In genomic region chr19:33872445-33873320, GRCh38 we compare ENCODE assay signal across 1 cellular context.
TF ChIP-seq lines count a peak whose summit lies in the region.

No MANE protein-coding gene starts in this region.

TF ChIP-seq in GM23338, 12 proteins besides CTCF, POLR2A, EP300 and RAD21 (continued from another document):
- no peak for TF ChIP-seq ETS1 (IDR thresholded peaks at IDR 0.05)
- no peak for TF ChIP-seq EZH2phosphoT487 (IDR thresholded peaks at IDR 0.05; ENCODE audit: unreplicated experiment)
- no peak for TF ChIP-seq REST (IDR thresholded peaks at IDR 0.05; ENCODE audit: unreplicated experiment)
- TF ChIP-seq ZNF331 (CRISPR knock-in tag; IDR thresholded peaks at IDR 0.05; ENCODE audit: low read depth) = no peak
- TF ChIP-seq STAT1 (IDR thresholded peaks at IDR 0.05; ENCODE audit: unreplicated experiment) = no peak
- TF ChIP-seq NANOG (IDR thresholded peaks at IDR 0.05; ENCODE audit: borderline replicate concordance) = no peak
- TF ChIP-seq, protein P1, sequence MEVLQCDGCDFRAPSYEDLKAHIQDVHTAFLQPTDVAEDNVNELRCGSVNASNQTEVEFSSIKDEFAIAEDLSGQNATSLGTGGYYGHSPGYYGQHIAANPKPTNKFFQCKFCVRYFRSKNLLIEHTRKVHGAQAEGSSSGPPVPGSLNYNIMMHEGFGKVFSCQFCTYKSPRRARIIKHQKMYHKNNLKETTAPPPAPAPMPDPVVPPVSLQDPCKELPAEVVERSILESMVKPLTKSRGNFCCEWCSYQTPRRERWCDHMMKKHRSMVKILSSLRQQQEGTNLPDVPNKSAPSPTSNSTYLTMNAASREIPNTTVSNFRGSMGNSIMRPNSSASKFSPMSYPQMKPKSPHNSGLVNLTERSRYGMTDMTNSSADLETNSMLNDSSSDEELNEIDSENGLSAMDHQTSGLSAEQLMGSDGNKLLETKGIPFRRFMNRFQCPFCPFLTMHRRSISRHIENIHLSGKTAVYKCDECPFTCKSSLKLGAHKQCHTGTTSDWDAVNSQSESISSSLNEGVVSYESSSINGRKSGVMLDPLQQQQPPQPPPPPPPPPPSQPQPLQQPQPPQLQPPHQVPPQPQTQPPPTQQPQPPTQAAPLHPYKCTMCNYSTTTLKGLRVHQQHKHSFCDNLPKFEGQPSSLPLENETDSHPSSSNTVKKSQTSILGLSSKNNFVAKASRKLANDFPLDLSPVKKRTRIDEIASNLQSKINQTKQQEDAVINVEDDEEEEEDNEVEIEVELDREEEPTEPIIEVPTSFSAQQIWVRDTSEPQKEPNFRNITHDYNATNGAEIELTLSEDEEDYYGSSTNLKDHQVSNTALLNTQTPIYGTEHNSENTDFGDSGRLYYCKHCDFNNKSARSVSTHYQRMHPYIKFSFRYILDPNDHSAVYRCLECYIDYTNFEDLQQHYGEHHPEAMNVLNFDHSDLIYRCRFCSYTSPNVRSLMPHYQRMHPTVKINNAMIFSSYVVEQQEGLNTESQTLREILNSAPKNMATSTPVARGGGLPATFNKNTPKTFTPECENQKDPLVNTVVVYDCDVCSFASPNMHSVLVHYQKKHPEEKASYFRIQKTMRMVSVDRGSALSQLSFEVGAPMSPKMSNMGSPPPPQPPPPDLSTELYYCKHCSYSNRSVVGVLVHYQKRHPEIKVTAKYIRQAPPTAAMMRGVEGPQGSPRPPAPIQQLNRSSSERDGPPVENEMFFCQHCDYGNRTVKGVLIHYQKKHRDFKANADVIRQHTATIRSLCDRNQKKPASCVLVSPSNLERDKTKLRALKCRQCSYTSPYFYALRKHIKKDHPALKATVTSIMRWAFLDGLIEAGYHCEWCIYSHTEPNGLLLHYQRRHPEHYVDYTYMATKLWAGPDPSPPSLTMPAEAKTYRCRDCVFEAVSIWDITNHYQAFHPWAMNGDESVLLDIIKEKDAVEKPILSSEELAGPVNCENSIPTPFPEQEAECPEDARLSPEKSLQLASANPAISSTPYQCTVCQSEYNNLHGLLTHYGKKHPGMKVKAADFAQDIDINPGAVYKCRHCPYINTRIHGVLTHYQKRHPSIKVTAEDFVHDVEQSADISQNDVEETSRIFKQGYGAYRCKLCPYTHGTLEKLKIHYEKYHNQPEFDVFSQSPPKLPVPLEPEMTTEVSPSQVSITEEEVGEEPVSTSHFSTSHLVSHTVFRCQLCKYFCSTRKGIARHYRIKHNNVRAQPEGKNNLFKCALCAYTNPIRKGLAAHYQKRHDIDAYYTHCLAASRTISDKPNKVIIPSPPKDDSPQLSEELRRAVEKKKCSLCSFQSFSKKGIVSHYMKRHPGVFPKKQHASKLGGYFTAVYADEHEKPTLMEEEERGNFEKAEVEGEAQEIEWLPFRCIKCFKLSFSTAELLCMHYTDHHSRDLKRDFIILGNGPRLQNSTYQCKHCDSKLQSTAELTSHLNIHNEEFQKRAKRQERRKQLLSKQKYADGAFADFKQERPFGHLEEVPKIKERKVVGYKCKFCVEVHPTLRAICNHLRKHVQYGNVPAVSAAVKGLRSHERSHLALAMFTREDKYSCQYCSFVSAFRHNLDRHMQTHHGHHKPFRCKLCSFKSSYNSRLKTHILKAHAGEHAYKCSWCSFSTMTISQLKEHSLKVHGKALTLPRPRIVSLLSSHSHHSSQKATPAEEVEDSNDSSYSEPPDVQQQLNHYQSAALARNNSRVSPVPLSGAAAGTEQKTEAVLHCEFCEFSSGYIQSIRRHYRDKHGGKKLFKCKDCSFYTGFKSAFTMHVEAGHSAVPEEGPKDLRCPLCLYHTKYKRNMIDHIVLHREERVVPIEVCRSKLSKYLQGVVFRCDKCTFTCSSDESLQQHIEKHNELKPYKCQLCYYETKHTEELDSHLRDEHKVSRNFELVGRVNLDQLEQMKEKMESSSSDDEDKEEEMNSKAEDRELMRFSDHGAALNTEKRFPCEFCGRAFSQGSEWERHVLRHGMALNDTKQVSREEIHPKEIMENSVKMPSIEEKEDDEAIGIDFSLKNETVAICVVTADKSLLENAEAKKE (CRISPR knock-in tag; IDR thresholded peaks at IDR 0.05) = no peak
- TF ChIP-seq ZNF114 (CRISPR knock-in tag; IDR thresholded peaks at IDR 0.05) = no peak
- TF ChIP-seq POLR2AphosphoS5 (IDR thresholded peaks at IDR 0.05; ENCODE audit: low read depth) = no peak
